Comparison of ENCODE assay signal across 3 cellular contexts in the genomic region with DNA sequence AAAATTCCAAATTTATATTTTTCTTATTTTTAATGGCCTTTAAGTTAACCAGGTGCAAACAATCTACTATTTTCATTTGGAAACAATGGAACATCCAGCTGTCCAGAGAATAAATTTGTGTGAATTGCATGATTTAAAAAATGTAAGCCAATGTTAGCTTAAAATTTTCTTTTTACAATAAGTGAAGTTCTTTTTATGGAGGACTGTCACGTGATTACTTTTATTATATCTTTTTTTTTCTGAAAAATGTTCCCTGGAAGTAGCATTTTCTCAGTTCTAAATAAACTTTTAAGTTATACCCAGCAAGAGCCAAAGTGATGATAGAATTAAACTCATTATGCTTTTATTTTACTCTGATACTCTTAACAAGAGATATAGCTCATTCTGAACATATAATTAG.
A peak's percentile ranks its signal among the peaks of the same experiment; 100 is the strongest.
TF ChIP-seq lines count a peak whose summit lies in the region.

No MANE protein-coding gene starts in this region.

TF ChIP-seq in HepG2, 621 proteins besides CTCF, POLR2A, EP300 and RAD21:
- TF ChIP-seq RAD51 (IDR thresholded peaks at IDR 0.05; ENCODE audit: borderline replicate concordance) (peak; percentile 68; the same call in 1 of the 2 replicates), MLXIP (CRISPR knock-in tag; IDR thresholded peaks at IDR 0.05; ENCODE audit: borderline replicate concordance) (no peak)
TF ChIP-seq in HepG2: peak in this region for 1.

TF ChIP-seq in GM12878, 131 proteins besides CTCF, POLR2A, EP300 and RAD21:
- TF ChIP-seq RAD51 (IDR thresholded peaks at IDR 0.05), result peak; percentile 19; the same call in 1 of the 2 replicates
- TF ChIP-seq MTA2 (IDR thresholded peaks at IDR 0.05; ENCODE audit: low read depth), result no peak

TF ChIP-seq in K562, 482 proteins besides CTCF, POLR2A, EP300 and RAD21:
- no peak for TF ChIP-seq BCOR (IDR thresholded peaks at IDR 0.05)
- TF ChIP-seq, protein P1, sequence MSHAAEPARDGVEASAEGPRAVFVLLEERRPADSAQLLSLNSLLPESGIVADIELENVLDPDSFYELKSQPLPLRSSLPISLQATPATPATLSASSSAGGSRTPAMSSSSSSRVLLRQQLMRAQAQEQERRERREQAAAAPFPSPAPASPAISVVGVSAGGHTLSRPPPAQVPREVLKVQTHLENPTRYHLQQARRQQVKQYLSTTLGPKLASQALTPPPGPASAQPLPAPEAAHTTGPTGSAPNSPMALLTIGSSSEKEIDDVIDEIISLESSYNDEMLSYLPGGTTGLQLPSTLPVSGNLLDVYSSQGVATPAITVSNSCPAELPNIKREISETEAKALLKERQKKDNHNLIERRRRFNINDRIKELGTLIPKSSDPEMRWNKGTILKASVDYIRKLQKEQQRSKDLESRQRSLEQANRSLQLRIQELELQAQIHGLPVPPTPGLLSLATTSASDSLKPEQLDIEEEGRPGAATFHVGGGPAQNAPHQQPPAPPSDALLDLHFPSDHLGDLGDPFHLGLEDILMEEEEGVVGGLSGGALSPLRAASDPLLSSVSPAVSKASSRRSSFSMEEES (CRISPR knock-in tag; IDR thresholded peaks at IDR 0.05), result peak; percentile 89
